In genomic region chr12:100266802-100267602, GRCh38 we compare ENCODE assay signal across 8 cellular contexts. TPM values are rescaled to one million over a fixed set of nuclear protein-coding genes. Genes with fewer than 3 reads are reported as not detected.
DNase-seq lines count a peak whose midpoint lies in the region; ATAC-seq and TF ChIP-seq lines count a peak whose summit lies in the region.

Gene DEPDC4, minus strand, starts transcription at chr12:100267079. Its CDS starts 3 bp downstream, at chr12:100267076.
Gene SCYL2, plus strand, starts transcription at chr12:100267177. Its CDS starts 15,794 bp downstream, at chr12:100282971.

- peak within 1 kb of the TSS; percentile 97 for H3K9ac ChIP-seq in fibroblast of lung (ENCODE audit: insufficient read depth, low read length)

- POLR2A ChIA-PET in naive thymus-derived CD4-positive, alpha-beta T cell (lab: Charles Lee) = interaction anchor here (0.9 to 3.0 kb wide), 5 partner anchors 16 to 67 kb away, joined by 3 to 23 read pairs (median 4); partner anchors contain the start of gene ACTR6

- peak within 1 kb of the TSS; percentile 80 to 97 (median 87) for H3K4me3 ChIP-seq in fibroblast of lung (replicated peaks in 1 of 4; ENCODE audit: control extremely low read depth in 1 of 4, insufficient read depth in 1 of 4, low read depth in 3 of 4, low read length in 4 of 4)
- H3K4me3 ChIP-seq in naive thymus-derived CD4-positive, alpha-beta T cell (ENCODE audit: low read length) = peak within 1 kb of the TSS; percentile 98

- no peak for TF ChIP-seq CTCF in fibroblast of lung (conservative IDR thresholded peaks at IDR 0.05 in 1 of 2, IDR thresholded peaks at IDR 0.05 in 1 of 2; ENCODE audit: low read depth in 1 of 2, low read length in 2 of 2)

- DNase-seq in EH (ENCODE audit: low read depth) (peak; percentile 98), GOT3 (lab: John Stamatoyannopoulos, UW) (peak; percentile 76), LHCN-M2 (ENCODE audit: low read depth) (peak; percentile 95), RPMI7951 (ENCODE audit: low read depth) (peak; percentile 94), fibroblast of lung (ENCODE audit: low read depth in 2 of 2) (peak; percentile 97 to 98)
- peak; percentile 89 for DNase-seq in activated T-helper 2 cell treated with anti-CD3 and anti-CD28 coated beads, Interferon-gamma antibody, Interleukin-2, Interleukin-4, amounts not matched to agents 10 μg/mL and 5 μg/mL and 100 μg/mL, durations not matched to agents 14 hours and 24 hours and 36 hours (ENCODE audit: low spot score)
- peak; percentile 94 to 99 (median 97) for DNase-seq in naive thymus-derived CD4-positive, alpha-beta T cell

- no peaks in the 10 kb centered on the region for H3K9me3 ChIP-seq in fibroblast of lung (ENCODE audit: control insufficient read depth, insufficient read depth, low read depth, low read length)
- H3K9me3 ChIP-seq in naive thymus-derived CD4-positive, alpha-beta T cell (ENCODE audit: control insufficient read depth in 2 of 3, low read length in 3 of 3) = no peaks in the 10 kb centered on the region

- intact Hi-C loops in activated T-helper 2 cell treated with anti-CD3 and anti-CD28 coated beads, Interferon-gamma antibody, Interleukin-2, Interleukin-4, amounts not matched to agents 10 μg/mL and 5 μg/mL and 100 μg/mL, durations not matched to agents 14 hours and 24 hours and 36 hours (cut with micrococcal nuclease) = loop anchor here (1.0 to 10.0 kb wide), 7 partner anchors 45 to 1798 kb away; partner anchors contain the start of genes ACTR6, GAS2L3 and WASHC3
- intact Hi-C loops in naive thymus-derived CD4-positive, alpha-beta T cell (cut with micrococcal nuclease) = loop anchor here (1.0 to 5.0 kb wide), 12 partner anchors 65 to 1853 kb away; partner anchors contain the start of genes ACTR6 (in 2 of the 2), BLTP3B (in 2 of the 2), UTP20 (in 2 of the 2) and GAS2L3 (in 1 of the 2)

- H3K79me2 ChIP-seq in fibroblast of lung (ENCODE audit: control insufficient read depth, insufficient read depth, low read length) = peaks cover 40% of the 10 kb centered on the region

- no peaks in the 10 kb centered on the region for H3K27me3 Mint-ChIP-seq in activated T-helper 2 cell treated with anti-CD3 and anti-CD28 coated beads, Interferon-gamma antibody, Interleukin-2, Interleukin-4, amounts not matched to agents 10 μg/mL and 5 μg/mL and 100 μg/mL, durations not matched to agents 14 hours and 24 hours and 36 hours (ENCODE audit: low read depth)
- no peaks in the 10 kb centered on the region for H3K27me3 Mint-ChIP-seq in naive thymus-derived CD4-positive, alpha-beta T cell
- H3K27me3 Mint-ChIP-seq in stimulated activated memory B cell treated with anti-CD40 and anti-IgM and Interleukin-4, amounts not matched to agents 10 μg/mL and 1 μg/mL and 100 μg/mL, for 72 hours = no peaks in the 10 kb centered on the region

- peak within 1 kb of the TSS; percentile 95 for H3K4me3 Mint-ChIP-seq in activated T-helper 2 cell treated with anti-CD3 and anti-CD28 coated beads, Interferon-gamma antibody, Interleukin-2, Interleukin-4, amounts not matched to agents 10 μg/mL and 5 μg/mL and 100 μg/mL, durations not matched to agents 14 hours and 24 hours and 36 hours (ENCODE audit: low read depth)
- peak within 1 kb of the TSS; percentile 94 to 100 (median 98) for H3K4me3 Mint-ChIP-seq in naive thymus-derived CD4-positive, alpha-beta T cell
- H3K4me3 Mint-ChIP-seq in stimulated activated memory B cell treated with anti-CD40 and anti-IgM and Interleukin-4, amounts not matched to agents 10 μg/mL and 1 μg/mL and 100 μg/mL, for 72 hours = peak within 1 kb of the TSS; percentile 100

- peak within 1 kb of the TSS; percentile 99 for H3K4me2 ChIP-seq in fibroblast of lung (ENCODE audit: extremely low read depth, insufficient read depth, low read length)

- H4K20me1 ChIP-seq in fibroblast of lung (ENCODE audit: control insufficient read depth, extremely low read depth, insufficient read depth, low read length) = no peaks in the 10 kb centered on the region

- peaks cover 27% of the 10 kb centered on the region for H3K4me1 Mint-ChIP-seq in activated T-helper 2 cell treated with anti-CD3 and anti-CD28 coated beads, Interferon-gamma antibody, Interleukin-2, Interleukin-4, amounts not matched to agents 10 μg/mL and 5 μg/mL and 100 μg/mL, durations not matched to agents 14 hours and 24 hours and 36 hours (ENCODE audit: low read depth)
- peaks cover 18 to 53% (median 33%) of the 10 kb centered on the region in 7 donors for H3K4me1 Mint-ChIP-seq in naive thymus-derived CD4-positive, alpha-beta T cell
- peaks cover 25% of the 10 kb centered on the region for H3K4me1 Mint-ChIP-seq in stimulated activated memory B cell treated with anti-CD40 and anti-IgM and Interleukin-4, amounts not matched to agents 10 μg/mL and 1 μg/mL and 100 μg/mL, for 72 hours

- peaks cover 11% of the 10 kb centered on the region for H3K36me3 Mint-ChIP-seq in activated T-helper 2 cell treated with anti-CD3 and anti-CD28 coated beads, Interferon-gamma antibody, Interleukin-2, Interleukin-4, amounts not matched to agents 10 μg/mL and 5 μg/mL and 100 μg/mL, durations not matched to agents 14 hours and 24 hours and 36 hours (ENCODE audit: low read depth)
- H3K36me3 Mint-ChIP-seq in naive thymus-derived CD4-positive, alpha-beta T cell = peaks cover 0 to 5% (median 0%) of the 10 kb centered on the region in 5 donors
- H3K36me3 Mint-ChIP-seq in stimulated activated memory B cell treated with anti-CD40 and anti-IgM and Interleukin-4, amounts not matched to agents 10 μg/mL and 1 μg/mL and 100 μg/mL, for 72 hours = no peaks in the 10 kb centered on the region

- H3K4me1 ChIP-seq in fibroblast of lung (ENCODE audit: control insufficient read depth, extremely low read depth, insufficient read depth, low read length) = peaks cover 4% of the 10 kb centered on the region
- peaks cover 11 to 19% of the 10 kb centered on the region in 2 donors for H3K4me1 ChIP-seq in naive thymus-derived CD4-positive, alpha-beta T cell (ENCODE audit: control insufficient read depth in 2 of 2, insufficient read depth in 2 of 2, low read length in 2 of 2)

- H3K36me3 ChIP-seq in fibroblast of lung (ENCODE audit: control insufficient read depth, insufficient read depth, low read length) = no peaks in the 10 kb centered on the region
- peaks cover 0 to 6% (median 0%) of the 10 kb centered on the region in 3 experiments for H3K36me3 ChIP-seq in naive thymus-derived CD4-positive, alpha-beta T cell (ENCODE audit: control insufficient read depth in 2 of 3, insufficient read depth in 3 of 3, low read length in 3 of 3)

- CTCF ChIA-PET in naive thymus-derived CD4-positive, alpha-beta T cell (lab: Charles Lee) = interaction anchor here (1.2 kb wide), 1 partner anchor 46 kb away, joined by 3 read pairs; no protein-coding TSS in a partner anchor

- no peaks in the 10 kb centered on the region for H3K9me3 Mint-ChIP-seq in activated T-helper 2 cell treated with anti-CD3 and anti-CD28 coated beads, Interferon-gamma antibody, Interleukin-2, Interleukin-4, amounts not matched to agents 10 μg/mL and 5 μg/mL and 100 μg/mL, durations not matched to agents 14 hours and 24 hours and 36 hours
- peaks cover 0 to 5% (median 0%) of the 10 kb centered on the region in 11 donors for H3K9me3 Mint-ChIP-seq in naive thymus-derived CD4-positive, alpha-beta T cell
- H3K9me3 Mint-ChIP-seq in stimulated activated memory B cell treated with anti-CD40 and anti-IgM and Interleukin-4, amounts not matched to agents 10 μg/mL and 1 μg/mL and 100 μg/mL, for 72 hours = no peaks in the 10 kb centered on the region

- ATAC-seq in naive thymus-derived CD4-positive, alpha-beta T cell = peak; percentile 95
- peak; percentile 98 for ATAC-seq in stimulated activated memory B cell treated with anti-CD40 and anti-IgM and Interleukin-4, amounts not matched to agents 10 μg/mL and 1 μg/mL and 100 μg/mL, for 72 hours

- H2AFZ ChIP-seq in fibroblast of lung (ENCODE audit: low read length) = peak within 1 kb of the TSS; percentile 98

- peak within 1 kb of the TSS; percentile 98 for H3K27ac Mint-ChIP-seq in activated T-helper 2 cell treated with anti-CD3 and anti-CD28 coated beads, Interferon-gamma antibody, Interleukin-2, Interleukin-4, amounts not matched to agents 10 μg/mL and 5 μg/mL and 100 μg/mL, durations not matched to agents 14 hours and 24 hours and 36 hours
- peak within 1 kb of the TSS; percentile 89 to 100 (median 98) for H3K27ac Mint-ChIP-seq in naive thymus-derived CD4-positive, alpha-beta T cell
- peak within 1 kb of the TSS; percentile 97 for H3K27ac Mint-ChIP-seq in stimulated activated memory B cell treated with anti-CD40 and anti-IgM and Interleukin-4, amounts not matched to agents 10 μg/mL and 1 μg/mL and 100 μg/mL, for 72 hours

- no peaks in the 10 kb centered on the region for H3K27me3 ChIP-seq in fibroblast of lung (ENCODE audit: control insufficient read depth, insufficient read depth, low read length)
- H3K27me3 ChIP-seq in naive thymus-derived CD4-positive, alpha-beta T cell (ENCODE audit: control insufficient read depth in 2 of 2, insufficient read depth in 2 of 2, low read length in 2 of 2) = no peaks in the 10 kb centered on the region

- H3K27ac ChIP-seq in fibroblast of lung (ENCODE audit: insufficient read depth, low read length) = peak within 1 kb of the TSS; percentile 94
- peak within 1 kb of the TSS; percentile 96 for H3K27ac ChIP-seq in naive thymus-derived CD4-positive, alpha-beta T cell (ENCODE audit: low read depth, low read length)

RNA-seq across cellular contexts. Expression of gene DEPDC4, which starts in this region (rescaled TPM):
- total RNA-seq in LHCN-M2 (2014; rRNA removed) (2.0 and 2.9 TPM in 2 replicates), fibroblast of lung (1.0 and 1.2 TPM in 2 replicates)
- polyA plus RNA-seq in LHCN-M2 (2012) = 0.27 TPM
- total RNA-seq in RPMI7951 (2014; rRNA removed; shearing (Covaris generic)) = 2.3 and 4.2 TPM in 2 replicates
- 1.7 and 1.8 TPM in 2 replicates for total RNA-seq in activated T-helper 2 cell treated with anti-CD3 and anti-CD28 coated beads, Interferon-gamma antibody, Interleukin-2, Interleukin-4, amounts not matched to agents 10 μg/mL and 5 μg/mL and 100 μg/mL, durations not matched to agents 14 hours and 24 hours and 36 hours
- polyA plus RNA-seq in fibroblast of lung = 1.3 and 1.9 TPM in 2 replicates
- polyA plus RNA-seq in fibroblast of lung (2012) = 0.61 and 0.66 TPM in 2 replicates
- not detected in 2 replicates for polyA minus RNA-seq in fibroblast of lung (ENCODE audit: low replicate concordance)
- total RNA-seq in naive thymus-derived CD4-positive, alpha-beta T cell = 1 to 10 TPM in 2 of 5 experiments, under 1 TPM in 3; 0.74 to 1.3 (median 0.92) TPM
- under 1 TPM; 0.64 to 0.87 TPM for polyA plus RNA-seq in naive thymus-derived CD4-positive, alpha-beta T cell

RNA-seq across cellular contexts. Expression of gene SCYL2, which starts in this region (rescaled TPM):
- 42.6 and 54.2 TPM in 2 replicates for total RNA-seq in LHCN-M2 (2014; rRNA removed)
- polyA plus RNA-seq in LHCN-M2 (2012) = 11.2 TPM
- 35.1 and 37.1 TPM in 2 replicates for total RNA-seq in RPMI7951 (2014; rRNA removed; shearing (Covaris generic))
- 31.8 and 34.5 TPM in 2 replicates for total RNA-seq in activated T-helper 2 cell treated with anti-CD3 and anti-CD28 coated beads, Interferon-gamma antibody, Interleukin-2, Interleukin-4, amounts not matched to agents 10 μg/mL and 5 μg/mL and 100 μg/mL, durations not matched to agents 14 hours and 24 hours and 36 hours
- 37.5 and 47.9 TPM in 2 replicates for total RNA-seq in fibroblast of lung
- polyA plus RNA-seq in fibroblast of lung = 34.6 and 43.0 TPM in 2 replicates
- 21.1 and 25.7 TPM in 2 replicates for polyA plus RNA-seq in fibroblast of lung (2012)
- 7.3 and 8.8 TPM in 2 replicates for polyA minus RNA-seq in fibroblast of lung (ENCODE audit: low replicate concordance)
- total RNA-seq in naive thymus-derived CD4-positive, alpha-beta T cell = 10 to 100 TPM; 32.6 to 49.4 (median 42.3) TPM
- 10 to 100 TPM; 18.9 to 25.2 TPM for polyA plus RNA-seq in naive thymus-derived CD4-positive, alpha-beta T cell

Comparison
In these comparisons a context has a peak if more than half of its experiments do, and no peak if none do; other contexts are left out.
1. Peak in every context shown above with its lines: DNase-seq, ATAC-seq, H3K4me3 ChIP-seq and H3K27ac ChIP-seq.